In genomic region chr22:23749747-23750373, GRCh38 we compare ENCODE assay signal across 1 cellular context.
TF ChIP-seq lines count a peak whose summit lies in the region.

No MANE protein-coding gene starts in this region.

TF ChIP-seq in HepG2, 621 proteins besides CTCF, POLR2A, EP300 and RAD21:
- TF ChIP-seq ZNF432 (CRISPR knock-in tag; IDR thresholded peaks at IDR 0.05; ENCODE audit: borderline replicate concordance) (no peak), ZNF615 (CRISPR knock-in tag; IDR thresholded peaks at IDR 0.05; ENCODE audit: borderline replicate concordance) (no peak), ZNF224 (CRISPR knock-in tag; IDR thresholded peaks at IDR 0.05) (no peak), MAFG (CRISPR knock-in tag; IDR thresholded peaks at IDR 0.05) (0 out of 2 replicates have a peak, but pooled peaks have one; percentile 14)
